24 cellular contexts compared by ENCODE assay signal in genomic region chr9:22217254-22217653, GRCh38.
"Had no signal": no experiment of that assay in that cellular context is flagged by ENCODE, and none has a peak within 500 bp of the region (broad histone marks: within the 10 kb centered on the region; RNA-seq: fewer than 3 reads in every experiment).

No MANE protein-coding gene starts in this region.

- DNase-seq: colonic mucosa; effector CD8-positive, alpha-beta T cell; endodermal cell; heart left ventricle; kidney; mesendoderm; midbrain; natural killer cell; occipital lobe; sigmoid colon; stimulated activated CD4-positive, alpha-beta T cell treated with anti-CD3 and anti-CD28 coated beads, Interleukin-4, amount 100 ng/mL, for 4 hours; stimulated activated naive CD8-positive, alpha-beta T cell treated with anti-CD3 and anti-CD28 coated beads, Interleukin-15, Interleukin-2, amounts not matched to agents 100 U/mL and 50 U/mL, for 24 hours; substantia nigra; upper lobe of right lung; uterus had no signal

- H3K9me3 ChIP-seq: colonic mucosa, gastroesophageal sphincter, heart left ventricle, sigmoid colon, spleen, thoracic aorta, upper lobe of right lung, uterus had no signal

- H3K27ac ChIP-seq: colonic mucosa, epithelial cell of prostate, gastroesophageal sphincter, heart left ventricle, hepatocyte, parathyroid adenoma, sigmoid colon, spleen, thoracic aorta, tibial nerve, upper lobe of right lung, uterus had no signal

- H3K4me2 ChIP-seq: hepatocyte had no signal

- H3K4me1 ChIP-seq: colonic mucosa, parathyroid adenoma, sigmoid colon, uterus had no signal

- H3K9ac ChIP-seq: parathyroid adenoma had no signal

- ATAC-seq: gastroesophageal sphincter; heart left ventricle; left lobe of liver; natural killer cell; stimulated activated naive CD8-positive, alpha-beta T cell treated with anti-CD3 and anti-CD28 coated beads, Interleukin-15, Interleukin-2, amounts not matched to agents 100 U/mL and 50 U/mL, for 24 hours; upper lobe of right lung had no signal

- H2AFZ ChIP-seq: hepatocyte, parathyroid adenoma had no signal

- H3K79me2 ChIP-seq: hepatocyte, parathyroid adenoma had no signal

- H3K4me3 ChIP-seq: colonic mucosa, gastroesophageal sphincter, heart left ventricle, hepatocyte, lung, sigmoid colon, spleen, thoracic aorta, tibial nerve, upper lobe of right lung, uterus had no signal

- H3K27me3 ChIP-seq: colonic mucosa, gastroesophageal sphincter, heart left ventricle, hepatocyte, sigmoid colon, spleen, tibial nerve, upper lobe of right lung, uterus had no signal

- H3K36me3 ChIP-seq: colonic mucosa, gastroesophageal sphincter, heart left ventricle, sigmoid colon, spleen, thoracic aorta, tibial nerve, upper lobe of right lung, uterus had no signal
